In genomic region chr5:54310433-54311177, GRCh38 we compare ENCODE assay signal across 8 cellular contexts. TPM values are rescaled to one million over a fixed set of nuclear protein-coding genes. Genes with fewer than 3 reads are reported as not detected.
DNase-seq lines count a peak whose midpoint lies in the region; ATAC-seq and TF ChIP-seq lines count a peak whose summit lies in the region.

Gene ARL15 (minus strand): TSS chr5:54310573.

- H3K4me3 Mint-ChIP-seq in activated T-helper 2 cell treated with anti-CD3 and anti-CD28 coated beads, Interferon-gamma antibody, Interleukin-2, Interleukin-4, amounts not matched to agents 10 μg/mL and 5 μg/mL and 100 μg/mL, durations not matched to agents 14 hours and 24 hours and 36 hours (ENCODE audit: low read depth), result peak within 1 kb of the TSS; percentile 83
- H3K4me3 Mint-ChIP-seq in natural killer cell, result peak within 1 kb of the TSS; percentile 98

- peak within 1 kb of the TSS; percentile 64 for H3K4me3 ChIP-seq in LNCaP clone FGC (ENCODE audit: low read depth, low read length)

- H3K27ac ChIP-seq in RWPE1, result peak within 1 kb of the TSS; percentile 88

- H3K27ac Mint-ChIP-seq in activated T-helper 2 cell treated with anti-CD3 and anti-CD28 coated beads, Interferon-gamma antibody, Interleukin-2, Interleukin-4, amounts not matched to agents 10 μg/mL and 5 μg/mL and 100 μg/mL, durations not matched to agents 14 hours and 24 hours and 36 hours, result peak within 1 kb of the TSS; percentile 73
- peak within 1 kb of the TSS; percentile 90 to 98 for H3K27ac Mint-ChIP-seq in natural killer cell

- no peaks in the 10 kb centered on the region for H3K36me3 Mint-ChIP-seq in activated T-helper 2 cell treated with anti-CD3 and anti-CD28 coated beads, Interferon-gamma antibody, Interleukin-2, Interleukin-4, amounts not matched to agents 10 μg/mL and 5 μg/mL and 100 μg/mL, durations not matched to agents 14 hours and 24 hours and 36 hours (ENCODE audit: low read depth)
- H3K36me3 Mint-ChIP-seq in natural killer cell, result no peaks in the 10 kb centered on the region

- peak; percentile 93 to 98 (median 94) for ATAC-seq in natural killer cell

- POLR2A ChIA-PET in RWPE1 (lab: Yijun Ruan, JAX; ENCODE audit: low non-redundant PET), result interaction anchor here (0.6 to 1.0 kb wide), 6 partner anchors 12 to 1112 kb away, joined by 3 to 9 read pairs (median 4); no protein-coding TSS in a partner anchor

- H3K27me3 Mint-ChIP-seq in activated T-helper 2 cell treated with anti-CD3 and anti-CD28 coated beads, Interferon-gamma antibody, Interleukin-2, Interleukin-4, amounts not matched to agents 10 μg/mL and 5 μg/mL and 100 μg/mL, durations not matched to agents 14 hours and 24 hours and 36 hours (ENCODE audit: low read depth), result peaks cover 25% of the 10 kb centered on the region
- H3K27me3 Mint-ChIP-seq in natural killer cell (ENCODE audit: low read depth in 2 of 2), result peaks cover 0 to 7% of the 10 kb centered on the region in 2 donors

- peak; percentile 99 for DNase-seq in Daoy (ENCODE audit: low read depth)
- peak; percentile 89 for DNase-seq in GOT3 (lab: John Stamatoyannopoulos, UW)
- DNase-seq in LNCaP clone FGC (ENCODE audit: low read depth), result peak; percentile 90
- DNase-seq in RWPE1 (ENCODE audit: low spot score), result peak; percentile 100
- DNase-seq in activated T-helper 2 cell treated with anti-CD3 and anti-CD28 coated beads, Interferon-gamma antibody, Interleukin-2, Interleukin-4, amounts not matched to agents 10 μg/mL and 5 μg/mL and 100 μg/mL, durations not matched to agents 14 hours and 24 hours and 36 hours (ENCODE audit: low spot score), result peak; percentile 98
- peak; percentile 96 for DNase-seq in fibroblast of peridontal ligament (ENCODE audit: extremely low read depth)
- DNase-seq in natural killer cell, result peak; percentile 96
- peak; percentile 99 for DNase-seq in stimulated activated naive CD4-positive, alpha-beta T cell treated with Interleukin-2 at 50 U/mL for 16 hours (lab: John Stamatoyannopoulos, UW)

- CTCF ChIA-PET in RWPE1 (lab: Yijun Ruan, JAX), result interaction anchor here (0.5 to 2.8 kb wide), 12 partner anchors 12 to 1015 kb away, joined by 3 to 16 read pairs (median 3); no protein-coding TSS in a partner anchor

- intact Hi-C loops in activated T-helper 2 cell treated with anti-CD3 and anti-CD28 coated beads, Interferon-gamma antibody, Interleukin-2, Interleukin-4, amounts not matched to agents 10 μg/mL and 5 μg/mL and 100 μg/mL, durations not matched to agents 14 hours and 24 hours and 36 hours (cut with micrococcal nuclease), result loop anchor here (2.0 to 5.0 kb wide), 6 partner anchors 68 to 922 kb away; partner anchors contain the start of genes CCNO and FST
- intact Hi-C loops in natural killer cell (cut with micrococcal nuclease), result loop anchor here (2.0 to 10.0 kb wide), 5 partner anchors 206 to 1224 kb away; partner anchors contain the start of genes CDC20B, PLPP1 and SNX18

- H3K4me1 Mint-ChIP-seq in activated T-helper 2 cell treated with anti-CD3 and anti-CD28 coated beads, Interferon-gamma antibody, Interleukin-2, Interleukin-4, amounts not matched to agents 10 μg/mL and 5 μg/mL and 100 μg/mL, durations not matched to agents 14 hours and 24 hours and 36 hours (ENCODE audit: low read depth), result peaks cover 21% of the 10 kb centered on the region
- H3K4me1 Mint-ChIP-seq in natural killer cell, result peaks cover 44 to 46% of the 10 kb centered on the region in 2 donors

- no peaks in the 10 kb centered on the region for H3K9me3 Mint-ChIP-seq in activated T-helper 2 cell treated with anti-CD3 and anti-CD28 coated beads, Interferon-gamma antibody, Interleukin-2, Interleukin-4, amounts not matched to agents 10 μg/mL and 5 μg/mL and 100 μg/mL, durations not matched to agents 14 hours and 24 hours and 36 hours
- H3K9me3 Mint-ChIP-seq in natural killer cell, result no peaks in the 10 kb centered on the region

- TF ChIP-seq CTCF in LNCaP clone FGC (IDR thresholded peaks at IDR 0.05; ENCODE audit: control insufficient read depth, extremely low read depth, insufficient read depth) (no peak), RWPE1 (conservative IDR thresholded peaks at IDR 0.05; ENCODE audit: low read depth) (no peak), natural killer cell (IDR thresholded peaks at IDR 0.05) (no peak)

RNA-seq across cellular contexts. Expression of gene ARL15, which starts in this region (rescaled TPM):
- total RNA-seq in Daoy (2014; rRNA removed; shearing (Covaris generic)), result 5.9 and 6.1 TPM in 2 replicates
- 6.0 and 6.8 TPM in 2 replicates for total RNA-seq in activated T-helper 2 cell treated with anti-CD3 and anti-CD28 coated beads, Interferon-gamma antibody, Interleukin-2, Interleukin-4, amounts not matched to agents 10 μg/mL and 5 μg/mL and 100 μg/mL, durations not matched to agents 14 hours and 24 hours and 36 hours
- 10 to 100 TPM; 28.9 to 35.1 (median 33.1) TPM for total RNA-seq in natural killer cell

Comparison
In these comparisons a context has a peak if more than half of its experiments do, and no peak if none do; other contexts are left out.
1. Peak in every context shown above with its lines: DNase-seq, ATAC-seq, H3K4me3 ChIP-seq and H3K27ac ChIP-seq.